ENCODE assay signal across 15 cellular contexts in the genomic region with DNA sequence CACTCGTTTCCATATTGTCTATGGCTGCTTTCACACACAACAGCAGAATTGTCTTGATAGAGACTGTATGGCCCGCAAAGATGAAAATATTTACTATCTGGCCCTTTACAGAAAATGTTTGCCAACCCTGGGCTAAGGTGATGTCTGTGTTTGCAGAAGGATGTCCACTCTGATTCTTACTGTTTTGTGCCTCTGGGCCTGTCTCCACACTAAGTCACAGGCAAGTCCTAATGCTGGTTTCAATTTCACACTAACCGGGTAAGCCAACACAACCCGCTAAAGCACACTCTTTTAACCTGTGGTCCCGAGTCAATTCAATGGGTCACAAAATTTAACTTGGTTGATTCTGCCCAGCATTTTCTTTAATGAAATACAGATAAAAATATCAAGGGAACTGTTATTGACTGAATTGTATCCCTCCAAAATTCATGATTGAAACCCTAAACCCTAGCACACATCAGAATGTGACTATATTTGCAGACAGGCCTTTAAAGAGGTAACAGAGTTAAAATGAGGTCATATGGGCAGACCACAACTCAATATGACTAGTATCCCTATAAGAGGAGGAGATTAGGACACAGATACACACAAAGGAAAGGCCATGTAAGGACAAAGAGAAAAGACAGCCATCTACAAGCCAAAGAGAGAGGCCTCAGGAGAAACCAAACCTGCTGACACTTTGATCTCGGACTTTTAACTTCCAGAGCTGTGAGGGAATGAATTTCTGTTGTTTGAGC.
DNase-seq lines count a peak whose midpoint lies in the region; ATAC-seq and TF ChIP-seq lines count a peak whose summit lies in the region.
"Had no signal": no experiment of that assay in that cellular context is flagged by ENCODE, and none has a peak within 500 bp of the region (broad histone marks: within the 10 kb centered on the region; RNA-seq: fewer than 3 reads in every experiment).

No MANE protein-coding gene starts in this region.

- TF ChIP-seq CTCF in left ventricle myocardium inferior (IDR thresholded peaks at IDR 0.05; ENCODE audit: borderline replicate concordance) (no peak), type B pancreatic cell (conservative IDR thresholded peaks at IDR 0.05) (no peak), RWPE1 (conservative IDR thresholded peaks at IDR 0.05; ENCODE audit: low read depth) (no peak)

- no peaks in the 10 kb centered on the region for H3K27me3 ChIP-seq in left ventricle myocardium inferior (ENCODE audit: low read depth)
- no peaks in the 10 kb centered on the region for H3K27me3 ChIP-seq in effector memory CD4-positive, alpha-beta T cell (replicated peaks; ENCODE audit: control insufficient read depth, insufficient read depth, low read length, poor library complexity, severe bottlenecking)
- H3K27me3 ChIP-seq: esophagus muscularis mucosa, stomach had no signal

- no peak for ATAC-seq in left cardiac atrium
- no peak for ATAC-seq in HG03025 (IDR thresholded peaks at IDR 0.05; ENCODE audit: low FRiP score, unreplicated experiment)
- ATAC-seq in GM21723 (IDR thresholded peaks at IDR 0.05; ENCODE audit: unreplicated experiment), result no peak

- H3K27ac ChIP-seq in left ventricle myocardium inferior (replicated peaks) (peak overlapping the region; percentile 15), RWPE1 (no peak overlapping the region)
- peak overlapping the region; percentile 33 for H3K27ac ChIP-seq in effector memory CD4-positive, alpha-beta T cell (ENCODE audit: insufficient read depth, low read length, poor library complexity, severe bottlenecking)
- H3K27ac ChIP-seq: esophagus muscularis mucosa, HL-60 had no signal

- H3K4me3 ChIP-seq in left ventricle myocardium inferior, result no peak overlapping the region
- H3K4me3 ChIP-seq in effector memory CD4-positive, alpha-beta T cell (ENCODE audit: insufficient read depth, low read depth, low read length, poor library complexity, severe bottlenecking), result peak overlapping the region; percentile 27
- H3K4me3 ChIP-seq: esophagus muscularis mucosa, stomach had no signal

- intact Hi-C loops in left ventricle myocardium inferior (cut with micrococcal nuclease), result no loop called here
- intact Hi-C loops in left cardiac atrium (cut with DNase I), result no loop called here

- POLR2A ChIA-PET in RWPE1 (lab: Yijun Ruan, JAX; ENCODE audit: low non-redundant PET), result no interaction called here

- H3K9me3 Mint-ChIP-seq in type B pancreatic cell, result no peaks in the 10 kb centered on the region
- H3K9me3 Mint-ChIP-seq: memory B cell had no signal

- peaks cover 3% of the 10 kb centered on the region for H3K36me3 Mint-ChIP-seq in type B pancreatic cell

- no peaks in the 10 kb centered on the region for H3K9me3 ChIP-seq in left ventricle myocardium inferior (replicated peaks)
- H3K9me3 ChIP-seq in effector memory CD4-positive, alpha-beta T cell (ENCODE audit: control insufficient read depth, low read length), result no peaks in the 10 kb centered on the region
- H3K9me3 ChIP-seq: esophagus muscularis mucosa, stomach had no signal

- DNase-seq in left ventricle myocardium inferior (no peak), left cardiac atrium (no peak), RPMI7951 (ENCODE audit: low read depth) (peak; percentile 49), type B pancreatic cell (ENCODE audit: extremely low spot score, unreplicated experiment) (no peak), RWPE1 (ENCODE audit: low spot score) (no peak)
- DNase-seq in effector memory CD4-positive, alpha-beta T cell, result no peak
- DNase-seq: NCI-H226; posterior cingulate gyrus; stimulated activated CD4-positive, alpha-beta T cell treated with anti-CD3 and anti-CD28 coated beads, Interleukin-2, amount 100 ng/mL, for 48 hours; stomach had no signal

- H3K27ac Mint-ChIP-seq in type B pancreatic cell, result peak overlapping the region; percentile 66
- H3K27ac Mint-ChIP-seq: memory B cell had no signal

- CTCF ChIA-PET in RWPE1 (lab: Yijun Ruan, JAX), result no interaction called here

- H3K4me3 Mint-ChIP-seq in type B pancreatic cell, result no peak overlapping the region
- H3K4me3 Mint-ChIP-seq: memory B cell had no signal

- H3K27me3 Mint-ChIP-seq in type B pancreatic cell, result no peaks in the 10 kb centered on the region
- H3K27me3 Mint-ChIP-seq: memory B cell had no signal

- H3K36me3 ChIP-seq in left ventricle myocardium inferior, result no peaks in the 10 kb centered on the region
- no peaks in the 10 kb centered on the region for H3K36me3 ChIP-seq in effector memory CD4-positive, alpha-beta T cell (ENCODE audit: control insufficient read depth, insufficient read depth, low read length)
- H3K36me3 ChIP-seq: esophagus muscularis mucosa, stomach had no signal

- peaks cover 41% of the 10 kb centered on the region for H3K4me1 Mint-ChIP-seq in type B pancreatic cell (ENCODE audit: unreplicated experiment)

- peaks cover 67% of the 10 kb centered on the region for H3K4me1 ChIP-seq in left ventricle myocardium inferior
- H3K4me1 ChIP-seq in effector memory CD4-positive, alpha-beta T cell (ENCODE audit: control insufficient read depth, insufficient read depth, low read length, poor library complexity, severe bottlenecking), result peaks cover 36% of the 10 kb centered on the region
